Comparison of ENCODE assay signal across 1 cellular context in genomic region chr10:22713853-22714523, GRCh38.
TF ChIP-seq lines count a peak whose summit lies in the region.

No MANE protein-coding gene starts in this region.

TF ChIP-seq in HEK293, 187 proteins besides CTCF, POLR2A, EP300 and RAD21 (continued from another document and continues in another):
- TF ChIP-seq PATZ1 (tag by site-specific recombination; IDR thresholded peaks at IDR 0.05) (peak; percentile 53), ZEB2 (tag by site-specific recombination; IDR thresholded peaks at IDR 0.05) (0 out of 2 replicates have a peak, but pooled peaks have one; percentile 17), ZNF112 (tag by site-specific recombination; IDR thresholded peaks at IDR 0.05) (no peak), ZNF645 (tag by site-specific recombination; IDR thresholded peaks at IDR 0.05) (no peak), GLIS1 (tag by site-specific recombination; IDR thresholded peaks at IDR 0.05) (peak; percentile 72), ZNF530 (tag by site-specific recombination; IDR thresholded peaks at IDR 0.05; ENCODE audit: low read depth) (no peak), PRDM6 (tag by site-specific recombination; IDR thresholded peaks at IDR 0.05) (no peak), GLI4 (tag by site-specific recombination; IDR thresholded peaks at IDR 0.05) (peak; percentile 32; the same call in 1 of the 2 replicates), ZNF639 (tag by site-specific recombination; IDR thresholded peaks at IDR 0.05) (no peak), KLF16 (tag by site-specific recombination; IDR thresholded peaks at IDR 0.05) (peak; percentile 56; the same call in 1 of the 2 replicates), ZNF398 (tag by site-specific recombination; IDR thresholded peaks at IDR 0.05) (peak; percentile 31; the same call in 1 of the 2 replicates), HIC1 (tag by site-specific recombination; IDR thresholded peaks at IDR 0.05) (no peak), ZNF529 (tag by site-specific recombination; IDR thresholded peaks at IDR 0.05; ENCODE audit: insufficient replicate concordance) (no peak), ZNF155 (tag by site-specific recombination; IDR thresholded peaks at IDR 0.05) (no peak), ZNF449 (tag by site-specific recombination; IDR thresholded peaks at IDR 0.05) (no peak), SETDB1 (IDR thresholded peaks at IDR 0.05; ENCODE audit: insufficient read length, low read length) (no peak), ZNF555 (tag by site-specific recombination; conservative IDR thresholded peaks at IDR 0.05) (no peak), KLF1 (tag by site-specific recombination; IDR thresholded peaks at IDR 0.05) (0 out of 2 replicates have a peak, but pooled peaks have one; percentile 23), ZNF202 (tag by site-specific recombination; IDR thresholded peaks at IDR 0.05; ENCODE audit: borderline replicate concordance) (no peak), ZNF311 (tag by site-specific recombination; IDR thresholded peaks at IDR 0.05; ENCODE audit: borderline replicate concordance) (no peak), ZBTB11 (tag by site-specific recombination; conservative IDR thresholded peaks at IDR 0.05; ENCODE audit: low read depth) (0 out of 2 replicates have a peak, but pooled peaks have one; percentile 9), ZNF114 (tag by site-specific recombination; IDR thresholded peaks at IDR 0.05) (no peak), ZNF560 (tag by site-specific recombination; IDR thresholded peaks at IDR 0.05; ENCODE audit: borderline replicate concordance) (no peak), ZNF654 (tag by site-specific recombination; IDR thresholded peaks at IDR 0.05; ENCODE audit: low read depth) (no peak), HOXC10 (CRISPR knock-in tag; IDR thresholded peaks at IDR 0.05) (no peak), ZNF335 (tag by site-specific recombination; conservative IDR thresholded peaks at IDR 0.05) (peak; percentile 55), SCRT2 (tag by site-specific recombination; IDR thresholded peaks at IDR 0.05) (no peak), ZNF362 (tag by site-specific recombination; IDR thresholded peaks at IDR 0.05) (no peak), ZNF785 (tag by site-specific recombination; IDR thresholded peaks at IDR 0.05) (no peak), ZNF692 (tag by site-specific recombination; IDR thresholded peaks at IDR 0.05) (no peak), REST (tag by site-specific recombination; IDR thresholded peaks at IDR 0.05) (no peak)
